ENCODE assay signal across 8 cellular contexts in genomic region chr1:216600730-216601426, GRCh38.
DNase-seq lines count a peak whose midpoint lies in the region; ATAC-seq and TF ChIP-seq lines count a peak whose summit lies in the region.

No MANE protein-coding gene starts in this region.

- H3K27me3 ChIP-seq in BE2C = no peaks in the 10 kb centered on the region
- no peaks in the 10 kb centered on the region for H3K27me3 ChIP-seq in left ventricle myocardium inferior (ENCODE audit: low read depth)

- intact Hi-C loops in left ventricle myocardium inferior (cut with micrococcal nuclease) = no loop called here

- no peaks in the 10 kb centered on the region for H3K9me3 Mint-ChIP-seq in osteocyte (ENCODE audit: unreplicated experiment)

- H3K27ac Mint-ChIP-seq in osteocyte (ENCODE audit: unreplicated experiment) = peak overlapping the region; percentile 88

- H3K27me3 Mint-ChIP-seq in osteocyte (ENCODE audit: unreplicated experiment) = peaks cover 40% of the 10 kb centered on the region

- H3K27ac ChIP-seq in left ventricle myocardium inferior (replicated peaks) = peak overlapping the region; percentile 97

- ATAC-seq in GM18873 (IDR thresholded peaks at IDR 0.05; ENCODE audit: low FRiP score, unreplicated experiment) (peak; percentile 72), HG03095 (IDR thresholded peaks at IDR 0.05; ENCODE audit: unreplicated experiment) (peak; percentile 80)

- H3K36me3 ChIP-seq in BE2C (no peaks in the 10 kb centered on the region), left ventricle myocardium inferior (no peaks in the 10 kb centered on the region)

- H3K9me3 ChIP-seq in BE2C (no peaks in the 10 kb centered on the region), left ventricle myocardium inferior (replicated peaks) (no peaks in the 10 kb centered on the region)

- no peaks in the 10 kb centered on the region for H3K36me3 Mint-ChIP-seq in osteocyte (ENCODE audit: unreplicated experiment)

- peak overlapping the region; percentile 82 for H3K4me3 Mint-ChIP-seq in osteocyte (ENCODE audit: unreplicated experiment)

- H3K4me3 ChIP-seq in BE2C (ENCODE audit: low read depth, low read length) (peak overlapping the region; percentile 69), left ventricle myocardium inferior (peak overlapping the region; percentile 78)

- peak; percentile 65 for TF ChIP-seq CTCF in BE2C (IDR thresholded peaks at IDR 0.05; ENCODE audit: low read depth, low read length)
- TF ChIP-seq CTCF in left ventricle myocardium inferior (IDR thresholded peaks at IDR 0.05; ENCODE audit: borderline replicate concordance) = peak; percentile 63
- TF ChIP-seq CTCF in osteocyte (IDR thresholded peaks at IDR 0.05) = peak; percentile 58

- DNase-seq in BE2C (peak; percentile 86), NCI-H2171 treated with DMSO at 0.1 percent for 48 hours (lab: John Stamatoyannopoulos, UW) (peak; percentile 70), anterior cingulate cortex (lab: John Stamatoyannopoulos, UW) (peak in 57 of 58 donors; percentile 21 to 93 (median 78)), left ventricle myocardium inferior (peak; percentile 73), osteocyte (ENCODE audit: extremely low spot score, unreplicated experiment) (peak; percentile 87)
- no peak for DNase-seq in stimulated activated CD8-positive, alpha-beta memory T cell treated with anti-CD3 and anti-CD28 coated beads, Interleukin-4, amount 100 ng/mL, for 48 hours

- peaks cover 11% of the 10 kb centered on the region for H3K4me1 Mint-ChIP-seq in osteocyte (ENCODE audit: unreplicated experiment)

- H3K4me1 ChIP-seq in BE2C = peaks cover 52% of the 10 kb centered on the region
- H3K4me1 ChIP-seq in left ventricle myocardium inferior = peaks cover 27% of the 10 kb centered on the region
